In genomic region chr7:142939226-142939910, GRCh38 we compare ENCODE assay signal across 14 cellular contexts. TPM values are rescaled to one million over a fixed set of nuclear protein-coding genes. Genes with fewer than 3 reads are reported as not detected.
DNase-seq lines count a peak whose midpoint lies in the region; ATAC-seq and TF ChIP-seq lines count a peak whose summit lies in the region.
"Had no signal": no experiment of that assay in that cellular context is flagged by ENCODE, and none has a peak within 500 bp of the region (broad histone marks: within the 10 kb centered on the region; RNA-seq: fewer than 3 reads in every experiment).

Gene LLCFC1, plus strand, starts transcription at chr7:142939484. Its CDS starts 138 bp downstream, at chr7:142939622.

- H3K36me3 ChIP-seq in brain microvascular endothelial cell (replicated peaks) = no peaks in the 10 kb centered on the region
- H3K36me3 ChIP-seq in CD8-positive, alpha-beta T cell (ENCODE audit: insufficient read depth, low read length) = no peaks in the 10 kb centered on the region
- H3K36me3 ChIP-seq: left ventricle myocardium inferior had no signal

- no peaks in the 10 kb centered on the region for H3K9me3 Mint-ChIP-seq in activated CD8-positive, alpha-beta T cell treated with anti-CD3 and anti-CD28 coated beads for 36 hours
- no peaks in the 10 kb centered on the region for H3K9me3 Mint-ChIP-seq in CD8-positive, alpha-beta T cell
- H3K9me3 Mint-ChIP-seq: activated T-helper 1 cell treated with anti-CD3 and anti-CD28 coated beads, Interleukin-12 subunit alpha, Interleukin-12 subunit beta, Interleukin-2, Interleukin-4 antibody, amounts not matched to agents 30 ng/mL and 10 ng/mL and 1 ng/mL, durations not matched to agents 14 hours and 24 hours and 36 hours had no signal

- no peaks in the 10 kb centered on the region for H3K36me3 Mint-ChIP-seq in activated CD8-positive, alpha-beta T cell treated with anti-CD3 and anti-CD28 coated beads for 36 hours (ENCODE audit: low read depth)
- no peaks in the 10 kb centered on the region for H3K36me3 Mint-ChIP-seq in CD8-positive, alpha-beta T cell

- in situ Hi-C loops in brain microvascular endothelial cell (cut with HindIII; ENCODE audit: low pct_ligation_motif_present, low sequenced_read_pairs) = no loop called here

- no peak within 1 kb of the TSS for H3K4me3 Mint-ChIP-seq in activated CD8-positive, alpha-beta T cell treated with anti-CD3 and anti-CD28 coated beads for 36 hours
- H3K4me3 Mint-ChIP-seq in CD8-positive, alpha-beta T cell = no peak within 1 kb of the TSS
- H3K4me3 Mint-ChIP-seq: activated T-helper 1 cell treated with anti-CD3 and anti-CD28 coated beads, Interleukin-12 subunit alpha, Interleukin-12 subunit beta, Interleukin-2, Interleukin-4 antibody, amounts not matched to agents 30 ng/mL and 10 ng/mL and 1 ng/mL, durations not matched to agents 14 hours and 24 hours and 36 hours had no signal

- H3K4me1 Mint-ChIP-seq in activated CD8-positive, alpha-beta T cell treated with anti-CD3 and anti-CD28 coated beads for 36 hours (ENCODE audit: low read depth) = no peaks in the 10 kb centered on the region
- no peaks in the 10 kb centered on the region for H3K4me1 Mint-ChIP-seq in CD8-positive, alpha-beta T cell (ENCODE audit: low read depth)

- no peaks in the 10 kb centered on the region for H3K27me3 Mint-ChIP-seq in activated CD8-positive, alpha-beta T cell treated with anti-CD3 and anti-CD28 coated beads for 36 hours
- peaks cover 12% of the 10 kb centered on the region for H3K27me3 Mint-ChIP-seq in CD8-positive, alpha-beta T cell (ENCODE audit: low read depth)

- no peak within 1 kb of the TSS for H3K27ac ChIP-seq in brain microvascular endothelial cell
- H3K27ac ChIP-seq in CD8-positive, alpha-beta T cell (ENCODE audit: low read depth, low read length) = no peak within 1 kb of the TSS
- H3K27ac ChIP-seq: left ventricle myocardium inferior, SK-N-MC had no signal

- no peak within 1 kb of the TSS for H3K4me3 ChIP-seq in brain microvascular endothelial cell (ENCODE audit: low read depth, low read length)
- H3K4me3 ChIP-seq in CD8-positive, alpha-beta T cell (ENCODE audit: low read depth, low read length) = no peak within 1 kb of the TSS
- H3K4me3 ChIP-seq: left ventricle myocardium inferior, SK-N-MC had no signal

- CTCF ChIA-PET in HEK293T (lab: Yijun Ruan, JAX) = no interaction called here
- CTCF ChIA-PET in activated CD8-positive, alpha-beta T cell treated with anti-CD3 and anti-CD28 coated beads for 36 hours (lab: Charles Lee) = interaction anchor here (1.0 kb wide), 1 partner anchor 63 kb away, joined by 3 read pairs; no protein-coding TSS in a partner anchor
- CTCF ChIA-PET in CD8-positive, alpha-beta T cell (lab: Charles Lee) = no interaction called here

- no peaks in the 10 kb centered on the region for H3K4me1 ChIP-seq in CD8-positive, alpha-beta T cell (ENCODE audit: insufficient read depth, low read length)

- no peak for ATAC-seq in activated CD8-positive, alpha-beta T cell treated with anti-CD3 and anti-CD28 coated beads for 36 hours
- ATAC-seq in CD8-positive, alpha-beta T cell = no peak

- H3K27ac Mint-ChIP-seq in activated CD8-positive, alpha-beta T cell treated with anti-CD3 and anti-CD28 coated beads for 36 hours = no peak within 1 kb of the TSS
- no peak within 1 kb of the TSS for H3K27ac Mint-ChIP-seq in CD8-positive, alpha-beta T cell
- H3K27ac Mint-ChIP-seq: activated T-helper 1 cell treated with anti-CD3 and anti-CD28 coated beads, Interleukin-12 subunit alpha, Interleukin-12 subunit beta, Interleukin-2, Interleukin-4 antibody, amounts not matched to agents 30 ng/mL and 10 ng/mL and 1 ng/mL, durations not matched to agents 14 hours and 24 hours and 36 hours had no signal

- POLR2A ChIA-PET in HEK293T (lab: Yijun Ruan, JAX) = no interaction called here
- POLR2A ChIA-PET in activated CD8-positive, alpha-beta T cell treated with anti-CD3 and anti-CD28 coated beads for 36 hours (lab: Charles Lee) = no interaction called here
- POLR2A ChIA-PET in CD8-positive, alpha-beta T cell (lab: Charles Lee) = no interaction called here

- peak; percentile 29 for TF ChIP-seq CTCF in activated CD8-positive, alpha-beta T cell treated with anti-CD3 and anti-CD28 coated beads for 36 hours (IDR thresholded peaks at IDR 0.05)
- no peak for TF ChIP-seq CTCF in brain microvascular endothelial cell (IDR thresholded peaks at IDR 0.05; ENCODE audit: low read depth, low read length, missing control alignments)
- TF ChIP-seq CTCF in CD8-positive, alpha-beta T cell (IDR thresholded peaks at IDR 0.05) = no peak

- intact Hi-C loops in activated CD8-positive, alpha-beta T cell treated with anti-CD3 and anti-CD28 coated beads for 36 hours (cut with micrococcal nuclease) = no loop called here
- intact Hi-C loops in CD8-positive, alpha-beta T cell (cut with DNase I, micrococcal nuclease) = no loop called here

- H3K9me3 ChIP-seq in CD8-positive, alpha-beta T cell (ENCODE audit: low read length) = no peaks in the 10 kb centered on the region
- H3K9me3 ChIP-seq: left ventricle myocardium inferior had no signal

- peak; percentile 3 for DNase-seq in DMS 273 (lab: John Stamatoyannopoulos, UW; ENCODE audit: unreplicated experiment)
- DNase-seq in DMS 273 treated with DMSO at 0.1 percent for 48 hours (lab: John Stamatoyannopoulos, UW) = no peak
- DNase-seq in HEK293T (ENCODE audit: extremely low spot score) = peak; percentile 53
- DNase-seq in activated CD8-positive, alpha-beta T cell treated with anti-CD3 and anti-CD28 coated beads for 36 hours = peak; percentile 10
- DNase-seq in mucosa of gallbladder (ENCODE audit: low spot score) = peak; percentile 17
- no peak for DNase-seq in brain microvascular endothelial cell
- no peak for DNase-seq in NCI-H1436 (lab: John Stamatoyannopoulos, UW)
- DNase-seq in CD8-positive, alpha-beta T cell = no peak
- DNase-seq: left ventricle myocardium inferior had no signal

- H3K27me3 ChIP-seq in brain microvascular endothelial cell (replicated peaks) = no peaks in the 10 kb centered on the region
- H3K27me3 ChIP-seq in CD8-positive, alpha-beta T cell (ENCODE audit: insufficient read depth, low read length) = no peaks in the 10 kb centered on the region

TF ChIP-seq in HEK293T, 16 proteins besides CTCF, POLR2A, EP300 and RAD21:
- no peak for TF ChIP-seq SUZ12 (IDR thresholded peaks at IDR 0.05)
- TF ChIP-seq HDGF (IDR thresholded peaks at IDR 0.05; ENCODE audit: borderline replicate concordance) = no peak
- TF ChIP-seq BHLHE40 (IDR thresholded peaks at IDR 0.05; ENCODE audit: borderline replicate concordance) = no peak
- no peak for TF ChIP-seq ZNF384 (IDR thresholded peaks at IDR 0.05)
- no peak for TF ChIP-seq SP1 (IDR thresholded peaks at IDR 0.05)
- no peak for TF ChIP-seq FOXM1 (IDR thresholded peaks at IDR 0.05; ENCODE audit: borderline replicate concordance)
- TF ChIP-seq, protein P1, sequence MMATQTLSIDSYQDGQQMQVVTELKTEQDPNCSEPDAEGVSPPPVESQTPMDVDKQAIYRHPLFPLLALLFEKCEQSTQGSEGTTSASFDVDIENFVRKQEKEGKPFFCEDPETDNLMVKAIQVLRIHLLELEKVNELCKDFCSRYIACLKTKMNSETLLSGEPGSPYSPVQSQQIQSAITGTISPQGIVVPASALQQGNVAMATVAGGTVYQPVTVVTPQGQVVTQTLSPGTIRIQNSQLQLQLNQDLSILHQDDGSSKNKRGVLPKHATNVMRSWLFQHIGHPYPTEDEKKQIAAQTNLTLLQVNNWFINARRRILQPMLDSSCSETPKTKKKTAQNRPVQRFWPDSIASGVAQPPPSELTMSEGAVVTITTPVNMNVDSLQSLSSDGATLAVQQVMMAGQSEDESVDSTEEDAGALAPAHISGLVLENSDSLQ (IDR thresholded peaks at IDR 0.05) = no peak
- TF ChIP-seq FOXK2 (IDR thresholded peaks at IDR 0.05) = no peak
- no peak for TF ChIP-seq FOXA1 (IDR thresholded peaks at IDR 0.05)
- TF ChIP-seq CTBP1 (IDR thresholded peaks at IDR 0.05; ENCODE audit: borderline replicate concordance) = no peak

RNA-seq across cellular contexts. Expression of gene LLCFC1, which starts in this region (rescaled TPM):
- total RNA-seq in activated CD8-positive, alpha-beta T cell treated with anti-CD3 and anti-CD28 coated beads for 36 hours = not detected
- not detected for total RNA-seq in mucosa of gallbladder
- total RNA-seq in CD8-positive, alpha-beta T cell = not detected
- total RNA-seq: A172; activated T-helper 1 cell treated with anti-CD3 and anti-CD28 coated beads, Interleukin-12 subunit alpha, Interleukin-12 subunit beta, Interleukin-2, Interleukin-4 antibody, amounts not matched to agents 30 ng/mL and 10 ng/mL and 1 ng/mL, durations not matched to agents 14 hours and 24 hours and 36 hours; left ventricle myocardium inferior; LHCN-M2; skeletal muscle tissue had no signal

Comparison
In these comparisons a context has a peak if more than half of its experiments do, and no peak if none do; other contexts are left out.
1. DNase-seq: peak in DMS 273 (single experiment) and HEK293T (single experiment); none in DMS 273 treated with DMSO at 0.1 percent for 48 hours (single experiment), brain microvascular endothelial cell (single experiment), NCI-H1436 (single experiment) and CD8-positive, alpha-beta T cell (0 of 7).
2. Peak in DNase-seq in activated CD8-positive, alpha-beta T cell treated with anti-CD3 and anti-CD28 coated beads for 36 hours; RNA of the gene not detected or under 1 TPM.
3. Peak in DNase-seq in mucosa of gallbladder; RNA of the gene not detected or under 1 TPM.